8 cellular contexts compared by ENCODE assay signal in genomic region chr16:11621920-11622651, GRCh38. TPM values are rescaled to one million over a fixed set of nuclear protein-coding genes. Genes with fewer than 3 reads are reported as not detected.
DNase-seq lines count a peak whose midpoint lies in the region; ATAC-seq, FAIRE-seq and TF ChIP-seq lines count a peak whose summit lies in the region.

No MANE protein-coding gene starts in this region.

- no peaks in the 10 kb centered on the region; a peak in 1 of 4 replicates for H3K4me1 ChIP-seq in SK-N-SH (ENCODE audit: control insufficient read depth in 1 of 2, insufficient read depth in 2 of 2, low read depth in 1 of 2, low read length in 1 of 2)

- TF ChIP-seq CTCF in SK-N-SH (IDR thresholded peaks at IDR 0.05) = no peak
- no peak for TF ChIP-seq CTCF in D721Med (IDR thresholded peaks at IDR 0.05; ENCODE audit: insufficient read depth, missing control alignments)

- ATAC-seq in SK-N-SH treated with all-trans-retinoic acid at 6 μM for 48 hours (no peak), left ventricle myocardium superior (peak; percentile 64)

- no peak for TF ChIP-seq EP300 in SK-N-SH (IDR thresholded peaks at IDR 0.05; ENCODE audit: borderline replicate concordance in 1 of 2, low read depth in 1 of 2, low read length in 1 of 2)

- H3K79me2 ChIP-seq in SK-N-SH (ENCODE audit: insufficient read depth) = no peaks in the 10 kb centered on the region

- WGBS in SK-N-SH (ENCODE audit: low lambda C conversion rate) = 72% methylated on average over 17 of the region's 19 CpGs

- peaks cover 2% of the 10 kb centered on the region for H3F3A ChIP-seq in SK-N-SH (replicated peaks; ENCODE audit: insufficient read depth)

- no peak overlapping the region for H3K27ac ChIP-seq in SK-N-SH (ENCODE audit: low read depth in 2 of 2, low read length in 1 of 2)

- CTCF ChIA-PET in SK-N-SH (lab: Yijun Ruan, JAX) = interaction anchor here (0.9 to 1.3 kb wide), 5 partner anchors 9 to 367 kb away, joined by 3 to 4 read pairs (median 4); partner anchors contain the start of gene SOCS1

- H3K9me3 Mint-ChIP-seq in activated T-cell treated with anti-CD3 and anti-CD28 coated beads, Interleukin-2, amount 50 U/mL, for 24 hours = peaks cover 6% of the 10 kb centered on the region

- no peaks in the 10 kb centered on the region for H3K27me3 Mint-ChIP-seq in activated T-cell treated with anti-CD3 and anti-CD28 coated beads, Interleukin-2, amount 50 U/mL, for 24 hours

- POLR2A ChIA-PET in SK-N-SH (lab: Yijun Ruan, JAX) = no interaction called here

- intact Hi-C loops in left ventricle myocardium superior (cut with micrococcal nuclease) = no loop called here

- H3K4me1 Mint-ChIP-seq in activated T-cell treated with anti-CD3 and anti-CD28 coated beads, Interleukin-2, amount 50 U/mL, for 24 hours (ENCODE audit: low read depth) = peaks cover 64% of the 10 kb centered on the region

- no peaks in the 10 kb centered on the region for H4K20me1 ChIP-seq in SK-N-SH (ENCODE audit: insufficient read depth)

- peak overlapping the region; percentile 80 for H3K27ac Mint-ChIP-seq in activated T-cell treated with anti-CD3 and anti-CD28 coated beads, Interleukin-2, amount 50 U/mL, for 24 hours

- no peaks in the 10 kb centered on the region for H3K36me3 ChIP-seq in SK-N-SH (replicated peaks in 1 of 2; ENCODE audit: control insufficient read depth in 1 of 2, insufficient read depth in 2 of 2, low read length in 1 of 2)

- no peaks in the 10 kb centered on the region for H3K9me3 ChIP-seq in SK-N-SH

- no peak overlapping the region for H3K9ac ChIP-seq in SK-N-SH

- H3K4me3 Mint-ChIP-seq in activated T-cell treated with anti-CD3 and anti-CD28 coated beads, Interleukin-2, amount 50 U/mL, for 24 hours = peak overlapping the region; percentile 65

- in situ Hi-C loops in ACHN (cut with HindIII; ENCODE audit: low pct_ligation_motif_present, low pct_unique_long_range_greater_than_20kb, low sequenced_read_pairs) = no loop called here

- H3K27me3 ChIP-seq in SK-N-SH (ENCODE audit: insufficient read depth) = no peaks in the 10 kb centered on the region

- H3K4me3 ChIP-seq in SK-N-SH (ENCODE audit: low read depth in 2 of 2, low read length in 1 of 2) = no peak overlapping the region

- peak overlapping the region; percentile 16; the same call in 1 of the 2 replicates for H2AFZ ChIP-seq in SK-N-SH (ENCODE audit: low read depth)

- H3K36me3 Mint-ChIP-seq in activated T-cell treated with anti-CD3 and anti-CD28 coated beads, Interleukin-2, amount 50 U/mL, for 24 hours (ENCODE audit: low read depth) = peaks cover 3% of the 10 kb centered on the region

- no peak for TF ChIP-seq RAD21 in SK-N-SH (IDR thresholded peaks at IDR 0.05; ENCODE audit: low read length)

- no peaks in the 10 kb centered on the region for H3K9me2 ChIP-seq in SK-N-SH

- DNase-seq in SK-N-SH (peak; percentile 56), left ventricle myocardium superior (peak; percentile 47), superior temporal gyrus (ENCODE audit: extremely low spot score) (peak; percentile 14), frontal cortex (ENCODE audit: low spot score in 2 of 2) (no peak), ACHN (no peak), D721Med (ENCODE audit: insufficient read length, low spot score) (no peak)
- peak; percentile 60 for DNase-seq in activated T-cell treated with anti-CD3 and anti-CD28 coated beads, Interleukin-2, amount 50 U/mL, for 24 hours

- no peak overlapping the region for H3K4me2 ChIP-seq in SK-N-SH

- FAIRE-seq in frontal cortex (lab: Jason Lieb, UNC) (no peak), D721Med (lab: Jason Lieb, UNC) (no peak)

TF ChIP-seq in SK-N-SH, 30 proteins besides CTCF, POLR2A, EP300 and RAD21 (continues in another document):
- TF ChIP-seq REST (IDR thresholded peaks at IDR 0.05; ENCODE audit: low read depth, low read length) (no peak), CHD2 (IDR thresholded peaks at IDR 0.05; ENCODE audit: low read length, partially characterized antibody) (no peak), TAF1 (IDR thresholded peaks at IDR 0.05; ENCODE audit: borderline replicate concordance, low read depth, low read length) (no peak), EZH2phosphoT487 (IDR thresholded peaks at IDR 0.05; ENCODE audit: borderline replicate concordance, low read depth) (no peak), MXI1 (IDR thresholded peaks at IDR 0.05; ENCODE audit: low read depth, low read length) (no peak), FOXJ3 (CRISPR knock-in tag; IDR thresholded peaks at IDR 0.05) (no peak), NFIC (IDR thresholded peaks at IDR 0.05; ENCODE audit: borderline replicate concordance) (no peak), POLR2AphosphoS5 (IDR thresholded peaks at IDR 0.05; ENCODE audit: low read depth, low read length) (no peak), RCOR1 (IDR thresholded peaks at IDR 0.05; ENCODE audit: low read length) (no peak), FOXM1 (IDR thresholded peaks at IDR 0.05; ENCODE audit: low read depth) (no peak), GABPA (IDR thresholded peaks at IDR 0.05; ENCODE audit: low read depth) (no peak)

TF ChIP-seq in SK-N-SH treated with all-trans-retinoic acid at 6 μM for 48 hours, 23 proteins besides CTCF, POLR2A, EP300 and RAD21:
- TF ChIP-seq OSR1 (CRISPR knock-in tag; IDR thresholded peaks at IDR 0.05) (no peak), ZNF8 (CRISPR knock-in tag; IDR thresholded peaks at IDR 0.05) (no peak), CSRNP3 (CRISPR knock-in tag; IDR thresholded peaks at IDR 0.05) (no peak), PATZ1 (CRISPR knock-in tag; IDR thresholded peaks at IDR 0.05; ENCODE audit: borderline replicate concordance) (no peak), PPARA (CRISPR knock-in tag; IDR thresholded peaks at IDR 0.05; ENCODE audit: borderline replicate concordance) (no peak), TCF4 (CRISPR knock-in tag; IDR thresholded peaks at IDR 0.05; ENCODE audit: borderline replicate concordance) (no peak), RARB (CRISPR knock-in tag; IDR thresholded peaks at IDR 0.05) (no peak), ISL1 (CRISPR knock-in tag; IDR thresholded peaks at IDR 0.05) (no peak), CREB5 (CRISPR knock-in tag; IDR thresholded peaks at IDR 0.05; ENCODE audit: low read depth) (no peak)

RNA-seq across cellular contexts. Expression of gene LITAF, which starts 35.4 kb away (rescaled TPM):
- polyA plus RNA-seq in SK-N-SH (2012; rRNA removed) = 26.6 and 45.7 TPM in 2 replicates
- 30.2 and 34.1 TPM in 2 replicates for polyA plus RNA-seq in SK-N-SH (2012; cell fraction: cytosol; rRNA removed)
- 12.8 and 22.5 TPM in 2 replicates for polyA plus RNA-seq in SK-N-SH (2012; cell fraction: nucleus; rRNA removed)
- total RNA-seq in left ventricle myocardium superior (70.8 TPM), frontal cortex (8.2 TPM)

RNA-seq across cellular contexts. Expression of gene SNN, which starts 46.2 kb away (rescaled TPM):
- 15.4 and 15.8 TPM in 2 replicates for polyA plus RNA-seq in SK-N-SH (2012; rRNA removed)
- 12.8 and 15.4 TPM in 2 replicates for polyA plus RNA-seq in SK-N-SH (2012; cell fraction: cytosol; rRNA removed)
- polyA plus RNA-seq in SK-N-SH (2012; cell fraction: nucleus; rRNA removed) = 7.2 and 10.5 TPM in 2 replicates
- total RNA-seq in left ventricle myocardium superior (22.4 TPM), frontal cortex (154 TPM)

Comparison
In these comparisons a context has a peak if more than half of its experiments do, and no peak if none do; other contexts are left out.
1. DNase-seq: peak in SK-N-SH (single experiment), activated T-cell treated with anti-CD3 and anti-CD28 coated beads, Interleukin-2, amount 50 U/mL, for 24 hours (single experiment), left ventricle myocardium superior (single experiment) and superior temporal gyrus (single experiment); none in frontal cortex (0 of 2), ACHN (single experiment) and D721Med (single experiment).